12 cellular contexts compared by ENCODE assay signal in the genomic region with DNA sequence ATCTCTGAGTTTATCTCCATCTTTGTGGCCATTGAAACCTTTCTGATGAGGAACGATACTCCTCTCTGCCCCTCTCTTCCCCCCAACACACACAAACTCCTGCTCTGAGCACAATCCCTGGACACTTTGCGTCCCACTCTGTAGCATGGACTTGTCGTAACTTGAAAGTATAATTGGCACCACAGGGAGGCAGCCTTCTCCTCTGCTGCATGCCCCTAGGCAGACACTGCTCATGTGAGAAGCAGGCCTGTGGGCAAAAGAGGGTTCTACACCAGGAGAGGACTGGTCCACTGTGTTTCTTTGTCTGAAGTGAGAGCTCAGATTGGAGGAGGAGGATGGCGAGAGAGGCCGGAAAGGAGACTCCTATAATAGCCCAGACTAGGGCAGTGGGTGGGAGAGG. TPM values are rescaled to one million over a fixed set of nuclear protein-coding genes. Genes with fewer than 3 reads are reported as not detected.
DNase-seq lines count a peak whose midpoint lies in the region; ATAC-seq and TF ChIP-seq lines count a peak whose summit lies in the region.
"Had no signal": no experiment of that assay in that cellular context is flagged by ENCODE, and none has a peak within 500 bp of the region (broad histone marks: within the 10 kb centered on the region; RNA-seq: fewer than 3 reads in every experiment).

No MANE protein-coding gene starts in this region.

- no peak overlapping the region for H3K27ac ChIP-seq in Karpas-422 (ENCODE audit: low read length)
- H3K27ac ChIP-seq: thoracic aorta had no signal

- TF ChIP-seq CTCF in CD14-positive monocyte (IDR thresholded peaks at IDR 0.05): no peak

- no peak overlapping the region for H2AFZ ChIP-seq in Karpas-422 (ENCODE audit: low read length)

- ATAC-seq in HG02870 (IDR thresholded peaks at IDR 0.05; ENCODE audit: unreplicated experiment): no peak

- H3K9me3 Mint-ChIP-seq in CD14-positive monocyte: peaks cover 0 to 4% (median 0%) of the 10 kb centered on the region in 7 donors

- H3K9me3 ChIP-seq in Karpas-422 (ENCODE audit: low read length): no peaks in the 10 kb centered on the region
- H3K9me3 ChIP-seq: thoracic aorta had no signal

- H3K4me1 Mint-ChIP-seq in CD14-positive monocyte: peaks cover 14% of the 10 kb centered on the region

- peaks cover 17% of the 10 kb centered on the region for H3K4me1 ChIP-seq in Karpas-422 (ENCODE audit: low read length)

- H3K9ac ChIP-seq in Karpas-422 (ENCODE audit: low read length): no peak overlapping the region

- H3K4me3 ChIP-seq in Karpas-422 (ENCODE audit: low read length): no peak overlapping the region
- H3K4me3 ChIP-seq: thoracic aorta had no signal

- H3K27ac Mint-ChIP-seq in CD14-positive monocyte: no peak overlapping the region

- no peaks in the 10 kb centered on the region for H3K9me2 ChIP-seq in Karpas-422 (replicated peaks; ENCODE audit: insufficient read depth, low read length)

- no peaks in the 10 kb centered on the region for H3K36me3 Mint-ChIP-seq in CD14-positive monocyte

- intact Hi-C loops in CD14-positive monocyte (cut with micrococcal nuclease): loop anchor here (10.0 kb wide), 2 partner anchors 363 to 823 kb away; partner anchors contain the start of genes SSBP3 (in 2 of the 2), IFT25 (in 1 of the 2) and LRRC42 (in 1 of the 2)

- no peaks in the 10 kb centered on the region for H3K36me3 ChIP-seq in Karpas-422 (ENCODE audit: insufficient read depth, low read length)
- H3K36me3 ChIP-seq: thoracic aorta had no signal

- no peaks in the 10 kb centered on the region for H3K27me3 ChIP-seq in Karpas-422 (ENCODE audit: low read length)

- no peaks in the 10 kb centered on the region for H4K20me1 ChIP-seq in Karpas-422 (ENCODE audit: insufficient read depth, low read depth, low read length)

- H3K4me2 ChIP-seq in Karpas-422 (ENCODE audit: low read depth, low read length, poor library complexity, severe bottlenecking): no peak overlapping the region

- no peaks in the 10 kb centered on the region for H3K27me3 Mint-ChIP-seq in CD14-positive monocyte (ENCODE audit: low read depth in 3 of 3)

- peaks cover 12% of the 10 kb centered on the region for H3K79me2 ChIP-seq in Karpas-422 (ENCODE audit: low read length)

- no peak overlapping the region for H3K4me3 Mint-ChIP-seq in CD14-positive monocyte

- peak; percentile 17 for DNase-seq in NCI-H2227 (lab: John Stamatoyannopoulos, UW; ENCODE audit: unreplicated experiment)
- no peak for DNase-seq in NCI-H2227 treated with DMSO at 0.1 percent for 48 hours (lab: John Stamatoyannopoulos, UW)
- peak; percentile 53 for DNase-seq in Karpas-422
- peak; percentile 4 for DNase-seq in amniotic epithelial cell (ENCODE audit: low read depth)
- DNase-seq in medulla oblongata (ENCODE audit: extremely low spot score): peak; percentile 19
- no peak for DNase-seq in HuH-7 (ENCODE audit: low spot score)
- no peak for DNase-seq in CD14-positive monocyte (ENCODE audit: low spot score)
- DNase-seq: NCI-H446 treated with DMSO at 0.1 percent for 48 hours, SW 1271 had no signal

RNA-seq across cellular contexts. Expression of gene PARS2, which starts 3.8 kb away (rescaled TPM):
- total RNA-seq in Karpas-422 (2014; rRNA removed; shearing (Covaris generic); ENCODE audit: low replicate concordance): 8.2 and 9.0 TPM in 2 replicates
- 1 to 10 TPM in 1 of 2 donors, under 1 TPM in 1; 0.92 to 1.2 TPM for polyA plus RNA-seq in CD14-positive monocyte

RNA-seq across cellular contexts. Expression of gene TTC22, which starts 33.0 kb away (rescaled TPM):
- not detected in 2 replicates for total RNA-seq in Karpas-422 (2014; rRNA removed; shearing (Covaris generic); ENCODE audit: low replicate concordance)
- under 1 TPM in 1 of 2 donors, not detected in 1; 0.04 TPM for polyA plus RNA-seq in CD14-positive monocyte
- total RNA-seq: HT1080 had no signal

RNA-seq across cellular contexts. Expression of gene TTC4, which starts 52.4 kb away (rescaled TPM):
- 17.4 and 26.5 TPM in 2 replicates for total RNA-seq in Karpas-422 (2014; rRNA removed; shearing (Covaris generic); ENCODE audit: low replicate concordance)
- polyA plus RNA-seq in CD14-positive monocyte: 10 to 100 TPM; 12.4 to 13.3 TPM

Comparison
In these comparisons a context has a peak if more than half of its experiments do, and no peak if none do; other contexts are left out.
1. DNase-seq: peak in NCI-H2227 (single experiment), Karpas-422 (single experiment), amniotic epithelial cell (single experiment) and medulla oblongata (single experiment); none in NCI-H2227 treated with DMSO at 0.1 percent for 48 hours (single experiment), HuH-7 (single experiment) and CD14-positive monocyte (single experiment).